Comparison of ENCODE assay signal across 1 cellular context in the genomic region with DNA sequence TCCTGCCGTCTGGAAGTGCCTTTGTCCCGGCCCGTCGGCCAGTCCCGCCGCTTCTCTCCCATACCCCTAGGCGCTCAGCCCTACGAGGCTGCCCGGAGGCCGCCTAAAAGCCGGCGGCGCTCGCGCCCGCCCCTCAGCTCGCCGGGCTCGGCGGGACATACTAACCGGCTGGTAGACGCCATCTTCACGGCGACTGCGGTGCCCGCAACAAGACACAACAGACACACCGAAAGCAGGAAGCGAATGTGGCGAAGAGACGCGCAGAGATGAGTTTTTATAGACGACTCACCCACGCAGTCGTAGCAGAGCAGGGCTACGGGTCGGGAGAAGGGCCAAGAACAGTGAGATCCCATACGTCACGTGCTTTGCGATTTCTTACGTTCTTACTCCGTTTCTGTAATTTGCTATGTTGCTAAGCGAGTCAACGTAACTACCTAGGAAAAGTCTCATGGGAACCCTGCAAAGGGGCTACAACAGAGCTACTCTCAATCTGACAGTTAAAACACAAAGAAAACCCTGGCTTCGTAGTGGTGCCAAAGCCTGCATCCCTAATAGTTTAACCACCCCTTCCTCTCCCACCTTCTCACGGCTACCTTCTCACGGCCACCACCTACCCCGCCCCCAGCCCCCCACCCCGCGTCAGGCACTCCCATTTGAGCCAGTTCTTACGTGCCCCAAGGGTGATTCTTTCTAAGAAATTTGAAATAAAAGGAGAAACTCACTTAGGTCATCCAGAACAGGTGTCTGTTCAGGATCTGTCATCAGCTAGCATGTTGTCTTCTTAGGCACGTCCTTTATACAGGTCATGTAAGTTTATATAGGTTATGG.
TF ChIP-seq lines count a peak whose summit lies in the region.

A gene with protein sequence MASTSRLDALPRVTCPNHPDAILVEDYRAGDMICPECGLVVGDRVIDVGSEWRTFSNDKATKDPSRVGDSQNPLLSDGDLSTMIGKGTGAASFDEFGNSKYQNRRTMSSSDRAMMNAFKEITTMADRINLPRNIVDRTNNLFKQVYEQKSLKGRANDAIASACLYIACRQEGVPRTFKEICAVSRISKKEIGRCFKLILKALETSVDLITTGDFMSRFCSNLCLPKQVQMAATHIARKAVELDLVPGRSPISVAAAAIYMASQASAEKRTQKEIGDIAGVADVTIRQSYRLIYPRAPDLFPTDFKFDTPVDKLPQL (minus strand): TSS at position 250 of the 828 bp plus-strand sequence. CDS start 68 bp downstream, at position 182.

TF ChIP-seq in A549, 52 proteins besides CTCF, POLR2A, EP300 and RAD21 (continued from another document):
- TF ChIP-seq, protein P1, sequence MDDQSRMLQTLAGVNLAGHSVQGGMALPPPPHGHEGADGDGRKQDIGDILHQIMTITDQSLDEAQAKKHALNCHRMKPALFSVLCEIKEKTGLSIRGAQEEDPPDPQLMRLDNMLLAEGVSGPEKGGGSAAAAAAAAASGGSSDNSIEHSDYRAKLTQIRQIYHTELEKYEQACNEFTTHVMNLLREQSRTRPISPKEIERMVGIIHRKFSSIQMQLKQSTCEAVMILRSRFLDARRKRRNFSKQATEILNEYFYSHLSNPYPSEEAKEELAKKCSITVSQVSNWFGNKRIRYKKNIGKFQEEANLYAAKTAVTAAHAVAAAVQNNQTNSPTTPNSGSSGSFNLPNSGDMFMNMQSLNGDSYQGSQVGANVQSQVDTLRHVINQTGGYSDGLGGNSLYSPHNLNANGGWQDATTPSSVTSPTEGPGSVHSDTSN (IDR thresholded peaks at IDR 0.05), result no peak
- TF ChIP-seq CHD2 (IDR thresholded peaks at IDR 0.05; ENCODE audit: low read length, partially characterized antibody), result no peak
- TF ChIP-seq SMC3 (IDR thresholded peaks at IDR 0.05), result no peak
- TF ChIP-seq RNF2 (IDR thresholded peaks at IDR 0.05; ENCODE audit: borderline replicate concordance, low read depth), result no peak
- TF ChIP-seq, protein P2, sequence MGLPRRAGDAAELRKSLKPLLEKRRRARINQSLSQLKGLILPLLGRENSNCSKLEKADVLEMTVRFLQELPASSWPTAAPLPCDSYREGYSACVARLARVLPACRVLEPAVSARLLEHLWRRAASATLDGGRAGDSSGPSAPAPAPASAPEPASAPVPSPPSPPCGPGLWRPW (IDR thresholded peaks at IDR 0.05), result no peak
- no peak for TF ChIP-seq FOXS1 (CRISPR knock-in tag; IDR thresholded peaks at IDR 0.05)
- TF ChIP-seq HOXB13 (CRISPR knock-in tag; IDR thresholded peaks at IDR 0.05; ENCODE audit: low read depth), result no peak
- no peak for TF ChIP-seq EHF (CRISPR knock-in tag; IDR thresholded peaks at IDR 0.05)
- TF ChIP-seq FOSB (CRISPR knock-in tag; IDR thresholded peaks at IDR 0.05), result no peak
- peak; percentile 62 for TF ChIP-seq BHLHE40 (IDR thresholded peaks at IDR 0.05; ENCODE audit: low read depth, low read length)
- TF ChIP-seq RFX5 (IDR thresholded peaks at IDR 0.05), result no peak
- no peak for TF ChIP-seq ESRRA (IDR thresholded peaks at IDR 0.05; ENCODE audit: borderline replicate concordance, low read length)
- no peak for TF ChIP-seq KDM1A (IDR thresholded peaks at IDR 0.05; ENCODE audit: low read depth)
- TF ChIP-seq, protein P3, sequence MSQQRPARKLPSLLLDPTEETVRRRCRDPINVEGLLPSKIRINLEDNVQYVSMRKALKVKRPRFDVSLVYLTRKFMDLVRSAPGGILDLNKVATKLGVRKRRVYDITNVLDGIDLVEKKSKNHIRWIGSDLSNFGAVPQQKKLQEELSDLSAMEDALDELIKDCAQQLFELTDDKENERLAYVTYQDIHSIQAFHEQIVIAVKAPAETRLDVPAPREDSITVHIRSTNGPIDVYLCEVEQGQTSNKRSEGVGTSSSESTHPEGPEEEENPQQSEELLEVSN (IDR thresholded peaks at IDR 0.05; ENCODE audit: borderline replicate concordance, low read depth), result no peak
- TF ChIP-seq NPAS2 (CRISPR knock-in tag; IDR thresholded peaks at IDR 0.05; ENCODE audit: borderline replicate concordance), result no peak
- TF ChIP-seq JUNB (IDR thresholded peaks at IDR 0.05), result no peak
- TF ChIP-seq POLR2AphosphoS2 (conservative IDR thresholded peaks at IDR 0.05; ENCODE audit: low read length), result no peak
- no peak for TF ChIP-seq TFCP2L1 (CRISPR knock-in tag; IDR thresholded peaks at IDR 0.05)
- TF ChIP-seq FOSL2 (IDR thresholded peaks at IDR 0.05), result no peak
- 0 out of 2 replicates have a peak, but pooled peaks have one; percentile 10 for TF ChIP-seq FOSL2 (CRISPR knock-in tag; IDR thresholded peaks at IDR 0.05)
- TF ChIP-seq HDAC2 (IDR thresholded peaks at IDR 0.05), result no peak
- TF ChIP-seq MAFK (IDR thresholded peaks at IDR 0.05; ENCODE audit: partially characterized antibody), result no peak
- TF ChIP-seq CBX8 (IDR thresholded peaks at IDR 0.05), result no peak
- TF ChIP-seq HOXB5 (CRISPR knock-in tag; IDR thresholded peaks at IDR 0.05), result no peak
- TF ChIP-seq TP53 (CRISPR knock-in tag; IDR thresholded peaks at IDR 0.05), result no peak
- TF ChIP-seq CBX2 (IDR thresholded peaks at IDR 0.05; ENCODE audit: borderline replicate concordance, low read depth), result no peak
- no peak for TF ChIP-seq SREBF2 (IDR thresholded peaks at IDR 0.05)
- TF ChIP-seq, protein P4, sequence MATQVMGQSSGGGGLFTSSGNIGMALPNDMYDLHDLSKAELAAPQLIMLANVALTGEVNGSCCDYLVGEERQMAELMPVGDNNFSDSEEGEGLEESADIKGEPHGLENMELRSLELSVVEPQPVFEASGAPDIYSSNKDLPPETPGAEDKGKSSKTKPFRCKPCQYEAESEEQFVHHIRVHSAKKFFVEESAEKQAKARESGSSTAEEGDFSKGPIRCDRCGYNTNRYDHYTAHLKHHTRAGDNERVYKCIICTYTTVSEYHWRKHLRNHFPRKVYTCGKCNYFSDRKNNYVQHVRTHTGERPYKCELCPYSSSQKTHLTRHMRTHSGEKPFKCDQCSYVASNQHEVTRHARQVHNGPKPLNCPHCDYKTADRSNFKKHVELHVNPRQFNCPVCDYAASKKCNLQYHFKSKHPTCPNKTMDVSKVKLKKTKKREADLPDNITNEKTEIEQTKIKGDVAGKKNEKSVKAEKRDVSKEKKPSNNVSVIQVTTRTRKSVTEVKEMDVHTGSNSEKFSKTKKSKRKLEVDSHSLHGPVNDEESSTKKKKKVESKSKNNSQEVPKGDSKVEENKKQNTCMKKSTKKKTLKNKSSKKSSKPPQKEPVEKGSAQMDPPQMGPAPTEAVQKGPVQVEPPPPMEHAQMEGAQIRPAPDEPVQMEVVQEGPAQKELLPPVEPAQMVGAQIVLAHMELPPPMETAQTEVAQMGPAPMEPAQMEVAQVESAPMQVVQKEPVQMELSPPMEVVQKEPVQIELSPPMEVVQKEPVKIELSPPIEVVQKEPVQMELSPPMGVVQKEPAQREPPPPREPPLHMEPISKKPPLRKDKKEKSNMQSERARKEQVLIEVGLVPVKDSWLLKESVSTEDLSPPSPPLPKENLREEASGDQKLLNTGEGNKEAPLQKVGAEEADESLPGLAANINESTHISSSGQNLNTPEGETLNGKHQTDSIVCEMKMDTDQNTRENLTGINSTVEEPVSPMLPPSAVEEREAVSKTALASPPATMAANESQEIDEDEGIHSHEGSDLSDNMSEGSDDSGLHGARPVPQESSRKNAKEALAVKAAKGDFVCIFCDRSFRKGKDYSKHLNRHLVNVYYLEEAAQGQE (IDR thresholded peaks at IDR 0.05), result no peak; the same call in 1 of the 2 replicates
- TF ChIP-seq, protein P5, sequence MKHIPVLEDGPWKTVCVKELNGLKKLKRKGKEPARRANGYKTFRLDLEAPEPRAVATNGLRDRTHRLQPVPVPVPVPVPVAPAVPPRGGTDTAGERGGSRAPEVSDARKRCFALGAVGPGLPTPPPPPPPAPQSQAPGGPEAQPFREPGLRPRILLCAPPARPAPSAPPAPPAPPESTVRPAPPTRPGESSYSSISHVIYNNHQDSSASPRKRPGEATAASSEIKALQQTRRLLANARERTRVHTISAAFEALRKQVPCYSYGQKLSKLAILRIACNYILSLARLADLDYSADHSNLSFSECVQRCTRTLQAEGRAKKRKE (CRISPR knock-in tag; IDR thresholded peaks at IDR 0.05; ENCODE audit: low read depth), result no peak
- no peak for TF ChIP-seq ZFP36 (IDR thresholded peaks at IDR 0.05; ENCODE audit: borderline replicate concordance, partially characterized antibody)
- peak; percentile 55 to 92; a peak in 4 of 5 replicates for TF ChIP-seq JUN (IDR thresholded peaks at IDR 0.05)
- TF ChIP-seq MYC (IDR thresholded peaks at IDR 0.05; ENCODE audit: borderline replicate concordance, low read length), result no peak
- TF ChIP-seq GATA3 (IDR thresholded peaks at IDR 0.05; ENCODE audit: borderline replicate concordance), result 0 out of 2 replicates have a peak, but pooled peaks have one; percentile 25
- TF ChIP-seq HOXA7 (CRISPR knock-in tag; IDR thresholded peaks at IDR 0.05), result no peak
- peak; percentile 24; the same call in 1 of the 2 replicates for TF ChIP-seq KDM5A (IDR thresholded peaks at IDR 0.05)
TF ChIP-seq in A549: peak in this region for 9.
